ENCODE assay signal across 28 cellular contexts in the genomic region with DNA sequence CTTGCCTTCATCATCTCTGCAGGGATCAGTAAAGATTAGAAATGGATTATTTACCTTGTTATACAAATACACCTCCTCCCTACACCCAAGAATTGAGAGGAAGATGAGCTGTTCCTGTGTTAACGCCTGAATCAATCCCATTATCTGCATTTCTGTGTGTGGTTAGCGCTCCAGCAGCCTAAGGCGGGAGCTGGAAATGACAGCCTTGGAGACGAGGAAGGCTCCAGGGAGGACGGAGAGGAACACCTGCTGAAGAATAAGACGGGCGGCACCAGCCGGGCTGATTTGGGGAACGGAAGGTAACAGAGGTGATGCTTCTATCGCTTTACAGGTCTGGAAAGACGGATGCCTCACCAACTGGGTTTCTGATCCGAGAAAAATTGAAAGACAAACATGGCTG. TPM values are rescaled to one million over a fixed set of nuclear protein-coding genes. Genes with fewer than 3 reads are reported as not detected.
DNase-seq lines count a peak whose midpoint lies in the region; TF ChIP-seq lines count a peak whose summit lies in the region.
"Had no signal": no experiment of that assay in that cellular context is flagged by ENCODE, and none has a peak within 500 bp of the region (broad histone marks: within the 10 kb centered on the region; RNA-seq: fewer than 3 reads in every experiment).

No MANE protein-coding gene starts in this region.

- peak overlapping the region; percentile 32 for H3K27ac Mint-ChIP-seq in activated naive CD4-positive, alpha-beta T cell treated with anti-CD3 and anti-CD28 coated beads, Interleukin-2, amount 50 U/mL, for 24 hours
- no peak overlapping the region for H3K27ac Mint-ChIP-seq in activated naive CD4-positive, alpha-beta T cell treated with anti-CD3 and anti-CD28 coated beads, Interleukin-2, amount 10 ng/mL, durations not matched to agents 7 days and 5 days
- no peak overlapping the region for H3K27ac Mint-ChIP-seq in type B pancreatic cell
- H3K27ac Mint-ChIP-seq: activated CD4-positive, alpha-beta T cell treated with anti-CD3 and anti-CD28 coated beads for 36 hours; activated CD8-positive, alpha-beta T cell treated with anti-CD3 and anti-CD28 coated beads, Interleukin-2, amount 10 ng/mL, durations not matched to agents 7 days and 5 days; CD4-positive, alpha-beta T cell; naive B cell; stimulated activated naive CD8-positive, alpha-beta T cell treated with anti-CD3 and anti-CD28 coated beads, Interleukin-15, Interleukin-2, amounts not matched to agents 100 ng/mL and 50 ng/mL, for 24 hours had no signal

- peak; percentile 31 for TF ChIP-seq CTCF in VCaP (conservative IDR thresholded peaks at IDR 0.05)
- no peak for TF ChIP-seq CTCF in type B pancreatic cell (conservative IDR thresholded peaks at IDR 0.05)

- CTCF ChIA-PET in activated naive CD4-positive, alpha-beta T cell treated with anti-CD3 and anti-CD28 coated beads, Interleukin-2, amount 10 ng/mL, durations not matched to agents 7 days and 5 days (lab: Charles Lee), result no interaction called here

- no peak for DNase-seq in activated naive CD4-positive, alpha-beta T cell treated with anti-CD3 and anti-CD28 coated beads, Interleukin-2, amount 10 ng/mL, durations not matched to agents 7 days and 5 days
- DNase-seq in NCI-H2227 (lab: John Stamatoyannopoulos, UW; ENCODE audit: unreplicated experiment) (peak; percentile 20), type B pancreatic cell (ENCODE audit: extremely low spot score, unreplicated experiment) (no peak), NCI-H774 (lab: John Stamatoyannopoulos, UW) (no peak), RPMI8226 (no peak), HuH-7.5 (ENCODE audit: low spot score) (no peak)
- DNase-seq: activated CD4-positive, alpha-beta T cell treated with anti-CD3 and anti-CD28 coated beads for 36 hours; activated CD8-positive, alpha-beta T cell treated with anti-CD3 and anti-CD28 coated beads, Interleukin-2, amount 10 ng/mL, durations not matched to agents 7 days and 5 days; activated T-cell treated with anti-CD3 and anti-CD28 coated beads for 4 hours; AML-193; CD4-positive, alpha-beta T cell; HCEC 1CT; left ventricle myocardium superior; naive B cell; NCI-H1105; NCI-H2171 treated with DMSO at 0.1 percent for 48 hours; NCI-H526 treated with DMSO at 0.1 percent for 48 hours; PC-9; Right ventricle myocardium superior had no signal

- peaks cover 4% of the 10 kb centered on the region for H3K4me1 Mint-ChIP-seq in activated naive CD4-positive, alpha-beta T cell treated with anti-CD3 and anti-CD28 coated beads, Interleukin-2, amount 50 U/mL, for 24 hours
- H3K4me1 Mint-ChIP-seq in activated naive CD4-positive, alpha-beta T cell treated with anti-CD3 and anti-CD28 coated beads, Interleukin-2, amount 10 ng/mL, durations not matched to agents 7 days and 5 days, result peaks cover 28% of the 10 kb centered on the region
- H3K4me1 Mint-ChIP-seq in type B pancreatic cell (ENCODE audit: unreplicated experiment), result peaks cover 11% of the 10 kb centered on the region
- H3K4me1 Mint-ChIP-seq: naive B cell had no signal

- H3K4me3 Mint-ChIP-seq in activated naive CD4-positive, alpha-beta T cell treated with anti-CD3 and anti-CD28 coated beads, Interleukin-2, amount 50 U/mL, for 24 hours, result no peak overlapping the region
- no peak overlapping the region for H3K4me3 Mint-ChIP-seq in activated naive CD4-positive, alpha-beta T cell treated with anti-CD3 and anti-CD28 coated beads, Interleukin-2, amount 10 ng/mL, durations not matched to agents 7 days and 5 days
- H3K4me3 Mint-ChIP-seq in type B pancreatic cell, result peak overlapping the region; percentile 9
- H3K4me3 Mint-ChIP-seq: activated CD4-positive, alpha-beta T cell treated with anti-CD3 and anti-CD28 coated beads for 36 hours; activated CD8-positive, alpha-beta T cell treated with anti-CD3 and anti-CD28 coated beads, Interleukin-2, amount 10 ng/mL, durations not matched to agents 7 days and 5 days; CD4-positive, alpha-beta T cell; stimulated activated naive CD8-positive, alpha-beta T cell treated with anti-CD3 and anti-CD28 coated beads, Interleukin-15, Interleukin-2, amounts not matched to agents 100 ng/mL and 50 ng/mL, for 24 hours had no signal

- no peaks in the 10 kb centered on the region for H3K27me3 Mint-ChIP-seq in activated naive CD4-positive, alpha-beta T cell treated with anti-CD3 and anti-CD28 coated beads, Interleukin-2, amount 50 U/mL, for 24 hours
- peaks cover 5% of the 10 kb centered on the region for H3K27me3 Mint-ChIP-seq in activated naive CD4-positive, alpha-beta T cell treated with anti-CD3 and anti-CD28 coated beads, Interleukin-2, amount 10 ng/mL, durations not matched to agents 7 days and 5 days
- no peaks in the 10 kb centered on the region for H3K27me3 Mint-ChIP-seq in type B pancreatic cell
- H3K27me3 Mint-ChIP-seq: activated CD4-positive, alpha-beta T cell treated with anti-CD3 and anti-CD28 coated beads for 36 hours; CD4-positive, alpha-beta T cell; stimulated activated naive CD8-positive, alpha-beta T cell treated with anti-CD3 and anti-CD28 coated beads, Interleukin-15, Interleukin-2, amounts not matched to agents 100 ng/mL and 50 ng/mL, for 24 hours had no signal

- peaks cover 4% of the 10 kb centered on the region for H3K36me3 Mint-ChIP-seq in activated naive CD4-positive, alpha-beta T cell treated with anti-CD3 and anti-CD28 coated beads, Interleukin-2, amount 50 U/mL, for 24 hours
- H3K36me3 Mint-ChIP-seq in activated naive CD4-positive, alpha-beta T cell treated with anti-CD3 and anti-CD28 coated beads, Interleukin-2, amount 10 ng/mL, durations not matched to agents 7 days and 5 days, result no peaks in the 10 kb centered on the region
- peaks cover 14% of the 10 kb centered on the region for H3K36me3 Mint-ChIP-seq in type B pancreatic cell
- H3K36me3 Mint-ChIP-seq: naive B cell had no signal

- peak overlapping the region; percentile 50 for H3K27ac ChIP-seq in VCaP
- H3K27ac ChIP-seq: PC-9, thoracic aorta had no signal

- H3K9me3 Mint-ChIP-seq in activated naive CD4-positive, alpha-beta T cell treated with anti-CD3 and anti-CD28 coated beads, Interleukin-2, amount 50 U/mL, for 24 hours, result no peaks in the 10 kb centered on the region
- no peaks in the 10 kb centered on the region for H3K9me3 Mint-ChIP-seq in activated naive CD4-positive, alpha-beta T cell treated with anti-CD3 and anti-CD28 coated beads, Interleukin-2, amount 10 ng/mL, durations not matched to agents 7 days and 5 days
- H3K9me3 Mint-ChIP-seq in type B pancreatic cell, result no peaks in the 10 kb centered on the region
- H3K9me3 Mint-ChIP-seq: CD4-positive, alpha-beta T cell; naive B cell; stimulated activated naive CD8-positive, alpha-beta T cell treated with anti-CD3 and anti-CD28 coated beads, Interleukin-15, Interleukin-2, amounts not matched to agents 100 ng/mL and 50 ng/mL, for 24 hours had no signal

RNA-seq across cellular contexts. Expression of a gene that starts 34.2 kb away (rescaled TPM):
- total RNA-seq in type B pancreatic cell (ENCODE audit: low replicate concordance), result 29.9 and 71.9 TPM in 2 replicates
- total RNA-seq: activated CD8-positive, alpha-beta T cell treated with anti-CD3 and anti-CD28 coated beads, Interleukin-2, amount 10 ng/mL, durations not matched to agents 7 days and 5 days; CD4-positive, alpha-beta T cell; dermis microvascular lymphatic vessel endothelial cell; endothelial cell of umbilical vein; fibroblast of lung; left ventricle myocardium superior; PC-9; pulmonary artery endothelial cell; Right ventricle myocardium superior; T-helper 2 cell treated with Interferon-gamma antibody and Interleukin-4, amounts not matched to agents 100 ng/mL and 5 ng/mL, for 36 hours had no signal
